In genomic region chr12:47739959-47740358, GRCh38 we compare ENCODE assay signal across 10 cellular contexts. TPM values are rescaled to one million over a fixed set of nuclear protein-coding genes. Genes with fewer than 3 reads are reported as not detected.
DNase-seq lines count a peak whose midpoint lies in the region; ATAC-seq and TF ChIP-seq lines count a peak whose summit lies in the region.
"Had no signal": no experiment of that assay in that cellular context is flagged by ENCODE, and none has a peak within 500 bp of the region (broad histone marks: within the 10 kb centered on the region; RNA-seq: fewer than 3 reads in every experiment).

No MANE protein-coding gene starts in this region.

- no peaks in the 10 kb centered on the region for H4K20me1 ChIP-seq in GM23338 (replicated peaks; ENCODE audit: insufficient read depth)

- no peak overlapping the region for H3K27ac Mint-ChIP-seq in GM23338
- no peak overlapping the region for H3K27ac Mint-ChIP-seq in activated naive CD4-positive, alpha-beta T cell treated with anti-CD3 and anti-CD28 coated beads, Interleukin-2, amount 10 ng/mL, durations not matched to agents 7 days and 5 days

- BruUV-seq in A673 (replicated peaks; lab: Mats Ljungman, UMichigan): no TSS peak

- TF ChIP-seq CTCF in A673 (conservative IDR thresholded peaks at IDR 0.05; ENCODE audit: low read depth, low read length): no peak
- TF ChIP-seq CTCF in GM23338 (conservative IDR thresholded peaks at IDR 0.05; ENCODE audit: low read depth in 2 of 2): no peak

- H3K9ac ChIP-seq in duodenal mucosa (ENCODE audit: low read depth in 1 of 2, low read length in 2 of 2): no peak overlapping the region

- H3K9me3 ChIP-seq in A673 (ENCODE audit: low read depth, low read length, poor library complexity, severe bottlenecking): no peaks in the 10 kb centered on the region
- no peaks in the 10 kb centered on the region for H3K9me3 ChIP-seq in duodenal mucosa (ENCODE audit: control insufficient read depth in 1 of 2, low read length in 2 of 2)

- CTCF ChIA-PET in A673 (lab: Charles Lee): interaction anchor here (0.7 kb wide), 1 partner anchor 99 kb away, joined by 3 read pairs; no protein-coding TSS in a partner anchor
- CTCF ChIA-PET in activated naive CD4-positive, alpha-beta T cell treated with anti-CD3 and anti-CD28 coated beads, Interleukin-2, amount 10 ng/mL, durations not matched to agents 7 days and 5 days (lab: Charles Lee): interaction anchor here (1.6 to 14.2 kb wide), 6 partner anchors 8 to 207 kb away, joined by 3 to 597 read pairs (median 157); partner anchors contain the start of genes RAPGEF3 and SLC48A1

- H3K4me3 ChIP-seq in A673 (ENCODE audit: low read depth, low read length, poor library complexity, severe bottlenecking): no peak overlapping the region
- peak overlapping the region in 1 of 2 donors; percentile 2 for H3K4me3 ChIP-seq in duodenal mucosa (ENCODE audit: low read depth in 1 of 2, low read length in 2 of 2)
- H3K4me3 ChIP-seq in GM23338: no peak overlapping the region

- peak; percentile 65 for ATAC-seq in GM19463 (IDR thresholded peaks at IDR 0.05; ENCODE audit: unreplicated experiment)
- ATAC-seq in HG03196 (IDR thresholded peaks at IDR 0.05; ENCODE audit: unreplicated experiment): peak; percentile 49
- ATAC-seq in GM23338: no peak

- no peak for DNase-seq in A673 (ENCODE audit: low spot score)
- no peak for DNase-seq in NCI-H2227 treated with DMSO at 0.1 percent for 48 hours (lab: John Stamatoyannopoulos, UW)
- DNase-seq in superior temporal gyrus (ENCODE audit: extremely low spot score): no peak
- DNase-seq in GM23338 (ENCODE audit: low spot score): no peak
- DNase-seq in activated naive CD4-positive, alpha-beta T cell treated with anti-CD3 and anti-CD28 coated beads, Interleukin-2, amount 10 ng/mL, durations not matched to agents 7 days and 5 days: no peak
- DNase-seq: cortex of kidney had no signal

- peaks cover 17% of the 10 kb centered on the region for H3K27me3 Mint-ChIP-seq in GM23338 (ENCODE audit: insufficient read depth, low read depth, poor library complexity)
- H3K27me3 Mint-ChIP-seq in activated naive CD4-positive, alpha-beta T cell treated with anti-CD3 and anti-CD28 coated beads, Interleukin-2, amount 10 ng/mL, durations not matched to agents 7 days and 5 days: peaks cover 44% of the 10 kb centered on the region

- POLR2A ChIA-PET in A673 (lab: Charles Lee; ENCODE audit: low non-redundant PET): no interaction called here

- no peaks in the 10 kb centered on the region; the same call in 2 of the 3 replicates for H3K36me3 Mint-ChIP-seq in GM23338 (ENCODE audit: low read depth)
- H3K36me3 Mint-ChIP-seq in activated naive CD4-positive, alpha-beta T cell treated with anti-CD3 and anti-CD28 coated beads, Interleukin-2, amount 10 ng/mL, durations not matched to agents 7 days and 5 days: no peaks in the 10 kb centered on the region

- peaks cover 37% of the 10 kb centered on the region for H3K4me1 ChIP-seq in A673 (ENCODE audit: insufficient read depth, low read length, poor library complexity, severe bottlenecking)
- peaks cover 29 to 57% of the 10 kb centered on the region in 2 donors for H3K4me1 ChIP-seq in duodenal mucosa (ENCODE audit: control insufficient read depth in 1 of 2, insufficient read depth in 2 of 2, low read length in 2 of 2)
- peaks cover 10% of the 10 kb centered on the region; the same call in 1 of the 2 replicates for H3K4me1 ChIP-seq in GM23338 (ENCODE audit: insufficient read depth)

- H2AFZ ChIP-seq in GM23338: no peak overlapping the region

- H3K79me2 ChIP-seq in GM23338 (replicated peaks; ENCODE audit: insufficient read depth): no peaks in the 10 kb centered on the region

- no peaks in the 10 kb centered on the region for H3K27me3 ChIP-seq in A673 (replicated peaks; ENCODE audit: insufficient read depth, low read depth, low read length, poor library complexity)
- no peaks in the 10 kb centered on the region for H3K27me3 ChIP-seq in duodenal mucosa (ENCODE audit: control insufficient read depth in 1 of 2, insufficient read depth in 2 of 2, low read length in 2 of 2)
- H3K27me3 ChIP-seq in GM23338 (ENCODE audit: insufficient read depth): no peaks in the 10 kb centered on the region

- no peaks in the 10 kb centered on the region for H3K9me2 ChIP-seq in GM23338 (ENCODE audit: insufficient read depth)

- H3K27ac ChIP-seq in A673 (ENCODE audit: low read depth, low read length, poor library complexity, severe bottlenecking) (peak overlapping the region; percentile 93), duodenal mucosa (ENCODE audit: low read depth, low read length) (peak overlapping the region; percentile 54), GM23338 (ENCODE audit: low read depth) (no peak overlapping the region)

- H3F3A ChIP-seq in GM23338 (replicated peaks; ENCODE audit: low read depth): no peaks in the 10 kb centered on the region

- peaks cover 37% of the 10 kb centered on the region for H3K4me1 Mint-ChIP-seq in GM23338
- peaks cover 8% of the 10 kb centered on the region for H3K4me1 Mint-ChIP-seq in activated naive CD4-positive, alpha-beta T cell treated with anti-CD3 and anti-CD28 coated beads, Interleukin-2, amount 10 ng/mL, durations not matched to agents 7 days and 5 days

- intact Hi-C loops in A673 (cut with micrococcal nuclease; ENCODE audit: unreplicated experiment): loop anchor here (5.0 kb wide), 1 partner anchor 37 kb away; no protein-coding TSS in a partner anchor

- H3K4me2 ChIP-seq in GM23338: no peak overlapping the region

- no peak overlapping the region for H3K4me3 Mint-ChIP-seq in GM23338
- H3K4me3 Mint-ChIP-seq in activated naive CD4-positive, alpha-beta T cell treated with anti-CD3 and anti-CD28 coated beads, Interleukin-2, amount 10 ng/mL, durations not matched to agents 7 days and 5 days: no peak overlapping the region

- H3K9me3 Mint-ChIP-seq in GM23338: no peaks in the 10 kb centered on the region; the same call in 2 of the 3 replicates
- no peaks in the 10 kb centered on the region for H3K9me3 Mint-ChIP-seq in activated naive CD4-positive, alpha-beta T cell treated with anti-CD3 and anti-CD28 coated beads, Interleukin-2, amount 10 ng/mL, durations not matched to agents 7 days and 5 days

- H3K36me3 ChIP-seq in A673 (ENCODE audit: insufficient read depth, low read length, poor library complexity, severe bottlenecking) (no peaks in the 10 kb centered on the region), duodenal mucosa (ENCODE audit: control insufficient read depth in 1 of 2, insufficient read depth in 2 of 2, low read length in 2 of 2) (no peaks in the 10 kb centered on the region), GM23338 (ENCODE audit: insufficient read depth) (no peaks in the 10 kb centered on the region)

TF ChIP-seq in GM23338, 12 proteins besides CTCF, POLR2A, EP300 and RAD21 (continues in another document):
- no peak for TF ChIP-seq NANOG (IDR thresholded peaks at IDR 0.05; ENCODE audit: borderline replicate concordance)

RNA-seq across cellular contexts. Expression of gene ENDOU, which starts 14.7 kb away (rescaled TPM):
- 0.35 and 0.58 TPM in 2 replicates for total RNA-seq in A673 (2021)
- total RNA-seq in GM23338 (2014; rRNA removed; shearing (Covaris generic)): not detected in 2 replicates
- polyA plus RNA-seq in GM23338 (2016; fragmentation: Nextera tagmentation; extraction: Ambion mirVana): not detected in 2 replicates
- total RNA-seq: T-helper 2 cell treated with Interferon-gamma antibody and Interleukin-4, amounts not matched to agents 100 ng/mL and 5 ng/mL, for 36 hours had no signal

RNA-seq across cellular contexts. Expression of gene RAPGEF3, which starts 18.7 kb away (rescaled TPM):
- total RNA-seq in A673 (2021): 4.3 and 5.7 TPM in 2 replicates
- total RNA-seq in GM23338 (2014; rRNA removed; shearing (Covaris generic)): 10.4 and 11.8 TPM in 2 replicates
- 2.3 and 3.0 TPM in 2 replicates for polyA plus RNA-seq in GM23338 (2016; fragmentation: Nextera tagmentation; extraction: Ambion mirVana)

RNA-seq across cellular contexts. Expression of gene SLC48A1, which starts 33.1 kb away (rescaled TPM):
- 39.3 and 39.8 TPM in 2 replicates for total RNA-seq in A673 (2021)
- total RNA-seq in GM23338 (2014; rRNA removed; shearing (Covaris generic)): 9.0 and 16.8 TPM in 2 replicates
- polyA plus RNA-seq in GM23338 (2016; fragmentation: Nextera tagmentation; extraction: Ambion mirVana): 5.8 TPM in 2 replicates

RNA-seq across cellular contexts. Expression of gene RPAP3, which starts 34.1 kb away (rescaled TPM):
- total RNA-seq in A673 (2021): 70.5 and 81.1 TPM in 2 replicates
- 29.0 and 31.4 TPM in 2 replicates for total RNA-seq in GM23338 (2014; rRNA removed; shearing (Covaris generic))
- 62.4 and 69.9 TPM in 2 replicates for polyA plus RNA-seq in GM23338 (2016; fragmentation: Nextera tagmentation; extraction: Ambion mirVana)
